1 cellular context compared by ENCODE assay signal in the genomic region with DNA sequence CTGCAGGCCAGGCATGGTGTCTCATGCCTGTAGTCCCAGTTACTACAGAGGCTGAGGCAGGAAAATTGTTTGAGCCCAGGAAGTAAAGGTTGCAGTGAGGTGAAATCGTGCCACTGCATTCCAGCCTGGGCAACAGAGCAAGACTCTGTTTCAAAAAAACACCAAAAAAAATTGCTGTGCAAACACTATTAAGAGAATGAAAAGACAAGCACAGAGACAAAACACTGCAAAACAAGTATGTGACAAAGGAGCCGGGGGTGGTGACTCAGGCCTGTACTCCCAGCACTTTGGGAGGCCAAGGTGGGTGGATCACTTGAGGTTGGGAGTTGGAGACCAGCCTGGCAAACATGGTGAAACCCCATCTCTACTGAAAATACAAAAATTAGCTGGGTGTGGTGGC.
TF ChIP-seq lines count a peak whose summit lies in the region.

No MANE protein-coding gene starts in this region.

TF ChIP-seq in HepG2, 621 proteins besides CTCF, POLR2A, EP300 and RAD21:
- 0 out of 2 replicates have a peak, but pooled peaks have one; percentile 19 for TF ChIP-seq FOSL2 (CRISPR knock-in tag; IDR thresholded peaks at IDR 0.05)
- peak; percentile 31; the same call in 1 of the 2 replicates for TF ChIP-seq ZNF768 (CRISPR knock-in tag; IDR thresholded peaks at IDR 0.05)
- 0 out of 2 replicates have a peak, but pooled peaks have one; percentile 22 for TF ChIP-seq HDAC2 (CRISPR knock-in tag; IDR thresholded peaks at IDR 0.05)
- 0 out of 2 replicates have a peak, but pooled peaks have one; percentile 36 for TF ChIP-seq KDM1A (CRISPR knock-in tag; IDR thresholded peaks at IDR 0.05)
- TF ChIP-seq ZNF3 (CRISPR knock-in tag; IDR thresholded peaks at IDR 0.05), result 0 out of 2 replicates have a peak, but pooled peaks have one; percentile 7
- TF ChIP-seq NAIF1 (CRISPR knock-in tag; IDR thresholded peaks at IDR 0.05; ENCODE audit: borderline replicate concordance), result 0 out of 2 replicates have a peak, but pooled peaks have one; percentile 21
- peak; percentile 95 for TF ChIP-seq ZNF121 (CRISPR knock-in tag; IDR thresholded peaks at IDR 0.05)
- peak; percentile 24 for TF ChIP-seq TEAD3 (CRISPR knock-in tag; optimal IDR thresholded peaks at IDR 0.05; ENCODE audit: borderline replicate concordance)
- 0 out of 2 replicates have a peak, but pooled peaks have one; percentile 5 for TF ChIP-seq NCOA2 (CRISPR knock-in tag; IDR thresholded peaks at IDR 0.05)
TF ChIP-seq in HepG2: peak in this region for 9; not testable (repeated sequence) for 612.
